Comparison of ENCODE assay signal across 8 cellular contexts in the genomic region with DNA sequence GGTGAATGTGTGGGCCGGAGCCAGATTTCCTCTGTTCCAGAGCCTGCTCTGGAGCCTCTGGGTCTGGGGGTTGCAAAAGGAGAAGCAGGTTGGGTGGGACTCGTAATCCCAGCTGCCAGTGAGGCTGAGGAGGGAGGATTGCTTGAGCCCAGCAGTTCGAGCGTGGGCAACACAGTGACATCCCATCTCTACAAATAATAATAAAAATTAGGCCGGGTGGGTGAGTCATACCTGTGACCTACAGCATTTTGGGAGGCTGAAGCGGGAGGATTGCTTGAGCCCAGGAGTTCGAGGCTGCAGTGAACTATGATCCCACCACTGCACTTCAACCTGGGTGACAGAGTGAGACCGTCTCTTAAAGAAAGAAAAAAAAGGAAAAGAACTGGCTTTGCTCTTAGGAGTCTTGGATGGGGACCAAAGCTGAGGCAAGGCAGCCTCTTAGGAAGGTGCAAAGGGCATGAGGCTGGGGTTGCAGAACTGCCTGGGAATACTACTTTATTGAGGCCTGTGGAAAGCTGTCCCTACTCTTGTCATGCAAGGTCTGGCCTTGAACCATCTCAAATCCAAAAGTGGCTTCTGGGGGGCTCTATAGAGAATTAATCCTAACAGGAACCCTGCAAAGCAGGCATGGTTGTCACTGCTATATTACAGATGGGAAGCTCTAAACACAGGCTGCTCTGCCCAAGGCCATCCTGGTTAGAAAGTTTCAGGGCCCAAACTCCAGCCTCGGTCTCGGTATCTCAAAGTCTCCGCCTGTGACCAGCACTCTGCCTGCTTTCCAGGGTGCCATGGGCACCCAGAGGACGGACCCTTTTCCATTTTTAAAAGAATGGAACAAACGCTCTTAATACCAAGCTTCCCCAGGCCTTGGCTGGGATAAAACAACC. TPM values are rescaled to one million over a fixed set of nuclear protein-coding genes. Genes with fewer than 3 reads are reported as not detected.
DNase-seq lines count a peak whose midpoint lies in the region; ATAC-seq, FAIRE-seq and TF ChIP-seq lines count a peak whose summit lies in the region.

No MANE protein-coding gene starts in this region.

- RAD21 ChIA-PET in GM12878 (lab: Charles Lee; ENCODE audit: unreplicated experiment) = interaction anchor here (0.6 to 6.4 kb wide), 27 partner anchors 9 to 172 kb away, joined by 3 to 78 read pairs (median 4); a partner anchor contains a TSS

- TF ChIP-seq EP300 in GM12878 (IDR thresholded peaks at IDR 0.05; ENCODE audit: borderline replicate concordance in 1 of 2, control insufficient read depth in 1 of 2, low read depth in 2 of 2, low read length in 2 of 2) = no peak

- POLR2A ChIA-PET in GM12878 (lab: Charles Lee) = interaction anchor here (0.5 to 3.3 kb wide), 9 partner anchors 12 to 127 kb away, joined by 3 to 17 read pairs (median 6); a partner anchor contains a TSS

- peak overlapping the region; percentile 94 for H3K27ac ChIP-seq in KMS-11
- H3K27ac ChIP-seq in GM12878 (ENCODE audit: control insufficient read depth, insufficient read depth) = peak overlapping the region; percentile 79
- peak overlapping the region; percentile 93 for H3K27ac ChIP-seq in thymus (ENCODE audit: low read depth)

- H3K4me2 ChIP-seq in KMS-11 = peak overlapping the region; percentile 90
- H3K4me2 ChIP-seq in GM12878 (ENCODE audit: control insufficient read depth, insufficient read depth) = peak overlapping the region; percentile 91

- FAIRE-seq in GM12878 (lab: Jason Lieb, UNC) = peak; percentile 85

- CTCF ChIA-PET in activated naive CD4-positive, alpha-beta T cell treated with anti-CD3 and anti-CD28 coated beads, Interleukin-2, amount 10 ng/mL, durations not matched to agents 7 days and 5 days (lab: Charles Lee) = interaction anchor here (0.6 to 10.0 kb wide), 29 partner anchors 9 to 248 kb away, joined by 3 to 147 read pairs (median 5); a partner anchor contains a TSS
- CTCF ChIA-PET in GM12878 (lab: Yijun Ruan, JAX) = interaction anchor here (0.6 to 9.5 kb wide), 35 partner anchors 7 to 950 kb away, joined by 3 to 237 read pairs (median 4); a partner anchor contains a TSS

- ATAC-seq in GM12878 (peak; percentile 31), left lobe of liver (peak; percentile 66)

- no peak for TF ChIP-seq POLR2A in GM12878 (IDR thresholded peaks at IDR 0.05; ENCODE audit: low read depth, low read length)

- TF ChIP-seq RAD21 in GM12878 (IDR thresholded peaks at IDR 0.05; ENCODE audit: insufficient read depth, low read depth, low read length) = no peak

- in situ Hi-C loops in GM12878 (cut with MboI) (loop anchor here (10.0 to 25.0 kb wide), 2 partner anchors 111 to 504 kb away; a partner anchor contains a TSS), GM13977 (cut with MboI; ENCODE audit: low pct_unique_long_range_greater_than_20kb, low sequenced_read_pairs, unreplicated experiment) (loop anchor here (5.0 kb wide), 1 partner anchor 109 kb away; a partner anchor contains a TSS)

- H3K4me3 Mint-ChIP-seq in activated naive CD4-positive, alpha-beta T cell treated with anti-CD3 and anti-CD28 coated beads, Interleukin-2, amount 10 ng/mL, durations not matched to agents 7 days and 5 days = peak overlapping the region; percentile 88

- H3K4me3 ChIP-seq in KMS-11 (IDR thresholded peaks at IDR 0.05; ENCODE audit: insufficient read depth, low read depth, low read length) (no peak overlapping the region), GM12878 (peak overlapping the region; percentile 66), thymus (ENCODE audit: low read length) (peak overlapping the region; percentile 76)

- H3K36me3 ChIP-seq in KMS-11 (ENCODE audit: insufficient read depth) (no peaks in the 10 kb centered on the region), GM12878 (ENCODE audit: control insufficient read depth in 2 of 2, insufficient read depth in 2 of 2, low read length in 1 of 2) (no peaks in the 10 kb centered on the region), thymus (ENCODE audit: control insufficient read depth, insufficient read depth) (peaks cover 7% of the 10 kb centered on the region)

- H3K4me1 ChIP-seq in KMS-11 (ENCODE audit: low read depth, poor library complexity, severe bottlenecking) (peaks cover 18% of the 10 kb centered on the region), GM12878 (ENCODE audit: control insufficient read depth, insufficient read depth, low read length) (peaks cover 11% of the 10 kb centered on the region), thymus (ENCODE audit: control insufficient read depth, insufficient read depth, low read length) (peaks cover 11% of the 10 kb centered on the region)

- H2AFZ ChIP-seq in KMS-11 (ENCODE audit: low read depth) = peak overlapping the region; percentile 90
- peak overlapping the region; percentile 51 for H2AFZ ChIP-seq in GM12878 (ENCODE audit: control insufficient read depth, low read depth, low read length)

- TSS peak; percentile 91 for BruUV-seq in GM12878 (replicated peaks; lab: Mats Ljungman, UMichigan)

- intact Hi-C loops in GM12878 (cut with micrococcal nuclease; ENCODE audit: unreplicated experiment) = loop anchor here (1.0 to 2.0 kb wide), 4 partner anchors 22 to 110 kb away; a partner anchor contains a TSS

- no peaks in the 10 kb centered on the region for H4K20me1 ChIP-seq in KMS-11 (ENCODE audit: insufficient read depth)
- H4K20me1 ChIP-seq in GM12878 (ENCODE audit: control insufficient read depth, insufficient read depth) = no peaks in the 10 kb centered on the region

- peak overlapping the region; percentile 96 for H3K27ac Mint-ChIP-seq in activated naive CD4-positive, alpha-beta T cell treated with anti-CD3 and anti-CD28 coated beads, Interleukin-2, amount 10 ng/mL, durations not matched to agents 7 days and 5 days

- peaks cover 17% of the 10 kb centered on the region for H3K36me3 Mint-ChIP-seq in activated naive CD4-positive, alpha-beta T cell treated with anti-CD3 and anti-CD28 coated beads, Interleukin-2, amount 10 ng/mL, durations not matched to agents 7 days and 5 days

- WGBS in GM12878 (ENCODE audit: insufficient coverage, insufficient replicate concordance, low lambda C conversion rate, missing lambda C conversion rate) = 10% methylated on average over 13 of the region's 13 CpGs
- 63% methylated on average over 13 of the region's 13 CpGs for WGBS in thymus

- H3K79me2 ChIP-seq in KMS-11 (ENCODE audit: insufficient read depth, low read depth) (peaks cover 23% of the 10 kb centered on the region; the same call in 1 of the 2 replicates), GM12878 (ENCODE audit: control insufficient read depth, insufficient read depth, low read length) (peaks cover 29% of the 10 kb centered on the region)

- no peaks in the 10 kb centered on the region for H3K9me3 ChIP-seq in GM12878 (replicated peaks; ENCODE audit: control insufficient read depth, insufficient read depth, low read length)
- H3K9me3 ChIP-seq in thymus (ENCODE audit: control insufficient read depth) = no peaks in the 10 kb centered on the region

- H3K9me3 Mint-ChIP-seq in activated naive CD4-positive, alpha-beta T cell treated with anti-CD3 and anti-CD28 coated beads, Interleukin-2, amount 10 ng/mL, durations not matched to agents 7 days and 5 days = no peaks in the 10 kb centered on the region

- H3K27me3 ChIP-seq in KMS-11 (ENCODE audit: insufficient read depth, low read depth) = no peaks in the 10 kb centered on the region
- H3K27me3 ChIP-seq in GM12878 (replicated peaks in 1 of 2; ENCODE audit: control insufficient read depth in 2 of 2, insufficient read depth in 2 of 2, low read length in 1 of 2) = no peaks in the 10 kb centered on the region
- H3K27me3 ChIP-seq in thymus (ENCODE audit: control insufficient read depth, insufficient read depth) = no peaks in the 10 kb centered on the region

- peak overlapping the region; percentile 100 for H3K9ac ChIP-seq in KMS-11
- H3K9ac ChIP-seq in GM12878 (ENCODE audit: control insufficient read depth, insufficient read depth, low read length) = peak overlapping the region; percentile 75

- no peak for DNase-seq in activated naive CD4-positive, alpha-beta T cell treated with anti-CD3 and anti-CD28 coated beads, Interleukin-2, amount 10 ng/mL, durations not matched to agents 7 days and 5 days
- DNase-seq in activated naive CD4-positive, alpha-beta T cell (lab: John Stamatoyannopoulos, UW) = no peak
- DNase-seq in GM12878 (ENCODE audit: low read depth, low spot score) (no peak), left lobe of liver (ENCODE audit: low spot score) (peak; percentile 68), ecto neural progenitor cell (ENCODE audit: low spot score) (no peak), GM13977 (ENCODE audit: low spot score) (no peak)

- TF ChIP-seq CTCF in KMS-11 (conservative IDR thresholded peaks at IDR 0.05; ENCODE audit: low read depth, low read length) = no peak
- no peak for TF ChIP-seq CTCF in GM12878 (IDR thresholded peaks at IDR 0.05 in 2 of 3, conservative IDR thresholded peaks at IDR 0.05 in 1 of 3; ENCODE audit: control insufficient read depth in 2 of 3, extremely low read depth in 1 of 3, insufficient read depth in 1 of 3, low read depth in 3 of 3, low read length in 3 of 3)
- no peak for TF ChIP-seq CTCF in GM13977 (IDR thresholded peaks at IDR 0.05; ENCODE audit: extremely low read depth, insufficient read depth, missing control alignments)

- peaks cover 49% of the 10 kb centered on the region for H3K4me1 Mint-ChIP-seq in activated naive CD4-positive, alpha-beta T cell treated with anti-CD3 and anti-CD28 coated beads, Interleukin-2, amount 10 ng/mL, durations not matched to agents 7 days and 5 days

- H3K27me3 Mint-ChIP-seq in activated naive CD4-positive, alpha-beta T cell treated with anti-CD3 and anti-CD28 coated beads, Interleukin-2, amount 10 ng/mL, durations not matched to agents 7 days and 5 days = peaks cover 6% of the 10 kb centered on the region

- SMC1A ChIA-PET in GM12878 (lab: Charles Lee; ENCODE audit: uncharacterized antibody, unreplicated experiment) = interaction anchor here (0.7 to 4.2 kb wide), 23 partner anchors 9 to 248 kb away, joined by 3 to 59 read pairs (median 4); a partner anchor contains a TSS

RNA-seq across cellular contexts. Expression of a gene that starts 0.9 kb away (rescaled TPM):
- total RNA-seq in GM12878 (2013; cell fraction: nucleolus; rRNA removed) = 24.8 and 33.3 TPM in 2 replicates
- 20.4 and 21.9 TPM in 2 replicates for total RNA-seq in GM12878 (2014; rRNA removed)
- 10.6 and 12.8 TPM in 2 replicates for total RNA-seq in GM12878 (2014; rRNA removed; fragmentation: Illumina TruSeq; extraction: Trizol)
- total RNA-seq in GM12878 (2021) = 20.9 and 21.6 TPM in 2 replicates
- polyA plus RNA-seq in GM12878 (2011; ENCODE audit: low read depth) = 7.3 TPM
- 23.5 and 24.9 TPM in 2 replicates for polyA plus RNA-seq in GM12878 (2011; rRNA removed)
- 22.2 and 29.7 TPM in 2 replicates for polyA plus RNA-seq in GM12878 (2011; cell fraction: cytosol; rRNA removed)
- 23.6 and 25.4 TPM in 2 replicates for polyA plus RNA-seq in GM12878 (2011; cell fraction: nucleus; rRNA removed)
- polyA plus RNA-seq in GM12878 (2012) = 13.2 and 14.9 TPM in 2 replicates
- polyA plus RNA-seq in GM12878 (2014; fragmentation: Illumina TruSeq; extraction: Trizol) = 8.2 and 12.5 TPM in 2 replicates
- polyA plus RNA-seq in GM12878 (2014; fragmentation: Nextera tagmentation; extraction: Ambion mirVana) = 1 to 10 TPM; 2.3 to 6.6 TPM
- polyA plus RNA-seq in GM12878 (2014; rRNA removed) = 19.6 and 22.6 TPM in 2 replicates
- 10 to 100 TPM; 20.0 to 20.5 TPM for polyA plus RNA-seq in GM12878 (2016; fragmentation: Nextera tagmentation; extraction: Ambion mirVana)
- polyA minus RNA-seq in GM12878 (2011; rRNA and poly(A)+ RNA removed) = 9.3 and 15.4 TPM in 2 replicates
- polyA minus RNA-seq in GM12878 (2011; cell fraction: cytosol; rRNA and poly(A)+ RNA removed) = 6.0 and 7.4 TPM in 2 replicates
- 5.3 and 8.3 TPM in 2 replicates for polyA minus RNA-seq in GM12878 (2011; cell fraction: nucleus; rRNA and poly(A)+ RNA removed)
- total RNA-seq in left lobe of liver = 52.3 TPM
- 27.5 TPM for polyA plus RNA-seq in thymus

RNA-seq across cellular contexts. Expression of a gene that starts 50.7 kb away (rescaled TPM):
- total RNA-seq in GM12878 (2013; cell fraction: nucleolus; rRNA removed) = 27.3 and 32.2 TPM in 2 replicates
- total RNA-seq in GM12878 (2014; rRNA removed) = 18.6 and 20.2 TPM in 2 replicates
- 2.5 and 4.0 TPM in 2 replicates for total RNA-seq in GM12878 (2014; rRNA removed; fragmentation: Illumina TruSeq; extraction: Trizol)
- total RNA-seq in GM12878 (2021) = 17.6 and 19.1 TPM in 2 replicates
- polyA plus RNA-seq in GM12878 (2011; ENCODE audit: low read depth) = 1.8 TPM
- polyA plus RNA-seq in GM12878 (2011; rRNA removed) = 6.0 and 15.8 TPM in 2 replicates
- 25.9 and 36.4 TPM in 2 replicates for polyA plus RNA-seq in GM12878 (2011; cell fraction: cytosol; rRNA removed)
- 40.4 and 43.7 TPM in 2 replicates for polyA plus RNA-seq in GM12878 (2011; cell fraction: nucleus; rRNA removed)
- polyA plus RNA-seq in GM12878 (2012) = 6.0 and 11.1 TPM in 2 replicates
- polyA plus RNA-seq in GM12878 (2014; fragmentation: Illumina TruSeq; extraction: Trizol) = 0.19 and 2.4 TPM in 2 replicates
- under 1 TPM; 0.10 to 0.31 TPM for polyA plus RNA-seq in GM12878 (2014; fragmentation: Nextera tagmentation; extraction: Ambion mirVana)
- 20.3 and 23.0 TPM in 2 replicates for polyA plus RNA-seq in GM12878 (2014; rRNA removed)
- 10 to 100 TPM; 14.8 to 19.5 TPM for polyA plus RNA-seq in GM12878 (2016; fragmentation: Nextera tagmentation; extraction: Ambion mirVana)
- polyA minus RNA-seq in GM12878 (2011; rRNA and poly(A)+ RNA removed) = 11.6 and 26.6 TPM in 2 replicates
- polyA minus RNA-seq in GM12878 (2011; cell fraction: cytosol; rRNA and poly(A)+ RNA removed) = 13.9 and 17.0 TPM in 2 replicates
- polyA minus RNA-seq in GM12878 (2011; cell fraction: nucleus; rRNA and poly(A)+ RNA removed) = 19.7 and 32.3 TPM in 2 replicates
- total RNA-seq in left lobe of liver = 11.3 TPM
- polyA plus RNA-seq in thymus = 35.4 TPM
